Comparison of ENCODE assay signal across 1 cellular context in genomic region chr6:15662246-15663056, GRCh38.
TF ChIP-seq lines count a peak whose summit lies in the region.

TSS of gene DTNBP1 (minus strand) at chr6:15663028. CDS start at chr6:15662869, 159 bp downstream.

TF ChIP-seq in HepG2, 621 proteins besides CTCF, POLR2A, EP300 and RAD21 (continued from another document):
- TF ChIP-seq TRAFD1 (CRISPR knock-in tag; IDR thresholded peaks at IDR 0.05; ENCODE audit: borderline replicate concordance) (no peak), NFKB2 (CRISPR knock-in tag; IDR thresholded peaks at IDR 0.05; ENCODE audit: borderline replicate concordance) (peak; percentile 55; the same call in 1 of the 2 replicates), ZNF282 (IDR thresholded peaks at IDR 0.05; ENCODE audit: partially characterized antibody) (no peak), NFE2L2 (IDR thresholded peaks at IDR 0.05; ENCODE audit: low read length) (no peak), ZNF687 (CRISPR knock-in tag; IDR thresholded peaks at IDR 0.05) (peak; percentile 97), ZNF788 (CRISPR knock-in tag; IDR thresholded peaks at IDR 0.05; ENCODE audit: borderline replicate concordance) (peak; percentile 66; the same call in 1 of the 2 replicates), KLF12 (CRISPR knock-in tag; IDR thresholded peaks at IDR 0.05; ENCODE audit: borderline replicate concordance) (no peak), ZBTB7A (CRISPR knock-in tag; IDR thresholded peaks at IDR 0.05) (peak; percentile 62), ZNF646 (CRISPR knock-in tag; IDR thresholded peaks at IDR 0.05) (no peak), ZNF572 (CRISPR knock-in tag; IDR thresholded peaks at IDR 0.05) (0 out of 2 replicates have a peak, but pooled peaks have one; percentile 44), MYPOP (CRISPR knock-in tag; IDR thresholded peaks at IDR 0.05) (peak; percentile 96), SNAPC5 (CRISPR knock-in tag; IDR thresholded peaks at IDR 0.05; ENCODE audit: borderline replicate concordance) (no peak), ZNF777 (CRISPR knock-in tag; IDR thresholded peaks at IDR 0.05) (peak; percentile 67), REST (IDR thresholded peaks at IDR 0.05; ENCODE audit: borderline replicate concordance in 1 of 2, low read depth in 1 of 2, low read length in 2 of 2) (no peak), ATAD3A (CRISPR knock-in tag; IDR thresholded peaks at IDR 0.05) (no peak), FOXK1 (CRISPR knock-in tag; IDR thresholded peaks at IDR 0.05; ENCODE audit: borderline replicate concordance, low read depth) (no peak), THYN1 (CRISPR knock-in tag; IDR thresholded peaks at IDR 0.05; ENCODE audit: borderline replicate concordance, low read depth) (no peak), ZNF652 (CRISPR knock-in tag; IDR thresholded peaks at IDR 0.05; ENCODE audit: borderline replicate concordance, low read depth) (no peak), ETV6 (CRISPR knock-in tag; conservative IDR thresholded peaks at IDR 0.05) (peak; percentile 93)
TF ChIP-seq in HepG2: peak in this region for 295.
